In genomic region chr3:14608298-14608697, GRCh38 we compare ENCODE assay signal across 1 cellular context.
TF ChIP-seq lines count a peak whose summit lies in the region.

No MANE protein-coding gene starts in this region.

TF ChIP-seq in A549, 52 proteins besides CTCF, POLR2A, EP300 and RAD21:
- 0 out of 3 replicates have a peak, but pooled peaks have one; percentile 11 for TF ChIP-seq SMC3 (IDR thresholded peaks at IDR 0.05)
- TF ChIP-seq ATOH8 (CRISPR knock-in tag; IDR thresholded peaks at IDR 0.05; ENCODE audit: low read depth): no peak
TF ChIP-seq in A549: peak in this region for 1.
